ENCODE assay signal across 20 cellular contexts in the genomic region with DNA sequence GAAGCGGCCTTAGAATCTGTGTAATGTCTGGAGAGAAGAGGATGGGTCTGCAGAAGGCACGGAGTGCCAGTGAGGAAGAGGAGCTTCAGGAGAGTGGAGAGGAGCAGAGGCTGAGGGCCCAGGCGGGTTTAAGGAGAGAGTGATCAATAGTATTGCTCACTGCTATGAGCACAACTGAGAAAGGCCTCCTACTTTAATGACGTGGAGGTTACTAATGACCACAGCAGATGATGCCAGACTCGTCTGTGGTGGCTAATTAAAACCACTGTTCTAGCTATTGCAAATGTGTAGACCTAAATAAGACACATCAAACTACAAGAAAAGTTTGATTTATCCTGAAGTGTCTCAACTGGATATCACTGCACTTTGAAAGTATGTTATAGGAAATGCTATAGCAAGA. TPM values are rescaled to one million over a fixed set of nuclear protein-coding genes. Genes with fewer than 3 reads are reported as not detected.
DNase-seq lines count a peak whose midpoint lies in the region; ATAC-seq, FAIRE-seq and TF ChIP-seq lines count a peak whose summit lies in the region.
"Had no signal": no experiment of that assay in that cellular context is flagged by ENCODE, and none has a peak within 500 bp of the region (broad histone marks: within the 10 kb centered on the region; RNA-seq: fewer than 3 reads in every experiment).

No MANE protein-coding gene starts in this region.

- FAIRE-seq in astrocyte (lab: Jason Lieb, UNC), result no peak
- FAIRE-seq: GM12878, H54, RCC 7860 had no signal

- DNase-seq in AG08395 (ENCODE audit: low spot score) (peak; percentile 4), astrocyte (ENCODE audit: low read depth) (no peak), osteoblast (ENCODE audit: insufficient read length, low spot score, missing footprints) (peak; percentile 46)
- no peak for DNase-seq in CD4-positive, CD25-positive, alpha-beta regulatory T cell
- DNase-seq: CD4-positive, alpha-beta T cell; DMS53; EL; Kasumi-1; MM.1S; NCI-H1092; NCI-H146; NCI-H2081; NK-92 treated with Interleukin-12 subunit alpha and Interleukin-12 subunit beta, amount 100 ng/mL, for 24 hours had no signal

- TF ChIP-seq CTCF in astrocyte (IDR thresholded peaks at IDR 0.05; ENCODE audit: insufficient read depth, low read depth, low read length) (no peak), osteoblast (IDR thresholded peaks at IDR 0.05; ENCODE audit: extremely low read depth, low read depth, low read length) (no peak)

- peaks cover 0 to 14% (median 10%) of the 10 kb centered on the region in 4 donors for H3K4me1 Mint-ChIP-seq in CD4-positive, CD25-positive, alpha-beta regulatory T cell
- peaks cover 19% of the 10 kb centered on the region for H3K4me1 Mint-ChIP-seq in astrocyte (ENCODE audit: low read depth, unreplicated experiment)

- no peak for ATAC-seq in CD4-positive, CD25-positive, alpha-beta regulatory T cell (ENCODE audit: low read depth in 2 of 2)
- ATAC-seq in GM19395 (IDR thresholded peaks at IDR 0.05; ENCODE audit: unreplicated experiment) (no peak), GM19397 (IDR thresholded peaks at IDR 0.05; ENCODE audit: unreplicated experiment) (no peak), GM21737 (IDR thresholded peaks at IDR 0.05; ENCODE audit: unreplicated experiment) (no peak)
- ATAC-seq: GM12878, Right ventricle myocardium inferior had no signal

- peaks cover 51% of the 10 kb centered on the region for H3K36me3 Mint-ChIP-seq in CD4-positive, CD25-positive, alpha-beta regulatory T cell
- H3K36me3 Mint-ChIP-seq in astrocyte (ENCODE audit: low read depth, unreplicated experiment), result peaks cover 19% of the 10 kb centered on the region

- H3K27ac Mint-ChIP-seq in CD4-positive, CD25-positive, alpha-beta regulatory T cell, result peak overlapping the region in 2 of 3 donors; percentile 3 to 83
- H3K27ac Mint-ChIP-seq in astrocyte (ENCODE audit: unreplicated experiment), result no peak overlapping the region
- H3K27ac Mint-ChIP-seq: CD4-positive, alpha-beta T cell had no signal

- H2AFZ ChIP-seq in astrocyte (ENCODE audit: low read depth, low read length), result no peak overlapping the region
- no peak overlapping the region for H2AFZ ChIP-seq in osteoblast (ENCODE audit: low read length)

- H3K4me3 Mint-ChIP-seq in CD4-positive, CD25-positive, alpha-beta regulatory T cell, result no peak overlapping the region
- peak overlapping the region; percentile 60 for H3K4me3 Mint-ChIP-seq in astrocyte (ENCODE audit: unreplicated experiment)
- H3K4me3 Mint-ChIP-seq: CD4-positive, alpha-beta T cell had no signal

- no peak overlapping the region for H3K4me3 ChIP-seq in CD4-positive, CD25-positive, alpha-beta regulatory T cell (ENCODE audit: low read depth, low read length)
- H3K4me3 ChIP-seq in astrocyte (ENCODE audit: insufficient read depth, low read depth, low read length) (no peak overlapping the region), osteoblast (ENCODE audit: insufficient read depth, low read length) (no peak overlapping the region)
- H3K4me3 ChIP-seq: GM12878 had no signal

- H3K27ac ChIP-seq in CD4-positive, CD25-positive, alpha-beta regulatory T cell (ENCODE audit: insufficient read depth, low read length, poor library complexity, severe bottlenecking), result no peak overlapping the region
- no peak overlapping the region for H3K27ac ChIP-seq in astrocyte (ENCODE audit: low read depth, low read length)
- no peak overlapping the region for H3K27ac ChIP-seq in osteoblast (ENCODE audit: low read depth, low read length)

- no peak overlapping the region for H3K9ac ChIP-seq in astrocyte (ENCODE audit: low read length)

- H4K20me1 ChIP-seq in astrocyte (ENCODE audit: insufficient read depth, low read length) (no peaks in the 10 kb centered on the region), osteoblast (ENCODE audit: insufficient read depth, low read length) (no peaks in the 10 kb centered on the region)

- peaks cover 0 to 1% (median 0%) of the 10 kb centered on the region in 7 donors for H3K9me3 Mint-ChIP-seq in CD4-positive, CD25-positive, alpha-beta regulatory T cell
- H3K9me3 Mint-ChIP-seq in astrocyte (ENCODE audit: unreplicated experiment), result no peaks in the 10 kb centered on the region
- H3K9me3 Mint-ChIP-seq: CD4-positive, alpha-beta T cell had no signal

- H3K27me3 Mint-ChIP-seq in CD4-positive, CD25-positive, alpha-beta regulatory T cell, result no peaks in the 10 kb centered on the region
- no peaks in the 10 kb centered on the region for H3K27me3 Mint-ChIP-seq in astrocyte (ENCODE audit: low read depth, unreplicated experiment)
- H3K27me3 Mint-ChIP-seq: CD4-positive, alpha-beta T cell had no signal

- H3K4me1 ChIP-seq in CD4-positive, CD25-positive, alpha-beta regulatory T cell (ENCODE audit: control insufficient read depth, insufficient read depth, low read length, poor library complexity, severe bottlenecking), result peaks cover 3% of the 10 kb centered on the region
- H3K4me1 ChIP-seq in astrocyte (ENCODE audit: insufficient read depth, low read length) (peaks cover 23% of the 10 kb centered on the region), osteoblast (ENCODE audit: insufficient read depth, low read length) (peaks cover 22% of the 10 kb centered on the region)

- no peaks in the 10 kb centered on the region for H3K9me3 ChIP-seq in CD4-positive, CD25-positive, alpha-beta regulatory T cell (ENCODE audit: control insufficient read depth in 2 of 2, low read length in 2 of 2)
- H3K9me3 ChIP-seq in astrocyte (ENCODE audit: insufficient read depth, low read depth, low read length), result no peaks in the 10 kb centered on the region
- H3K9me3 ChIP-seq in osteoblast (ENCODE audit: low read depth, low read length), result no peaks in the 10 kb centered on the region

- peaks cover 76% of the 10 kb centered on the region for H3K36me3 ChIP-seq in CD4-positive, CD25-positive, alpha-beta regulatory T cell (ENCODE audit: control insufficient read depth, insufficient read depth, low read length)
- H3K36me3 ChIP-seq in astrocyte (ENCODE audit: insufficient read depth, low read length), result peaks cover 17% of the 10 kb centered on the region
- H3K36me3 ChIP-seq in osteoblast (ENCODE audit: insufficient read depth, low read length), result peaks cover 44% of the 10 kb centered on the region

- no peaks in the 10 kb centered on the region for H3K27me3 ChIP-seq in CD4-positive, CD25-positive, alpha-beta regulatory T cell (ENCODE audit: control insufficient read depth, insufficient read depth, low read length)
- H3K27me3 ChIP-seq in astrocyte (ENCODE audit: insufficient read depth, low read length) (no peaks in the 10 kb centered on the region), osteoblast (ENCODE audit: insufficient read depth, low read length) (no peaks in the 10 kb centered on the region)

- H3K4me2 ChIP-seq in astrocyte (ENCODE audit: low read length), result no peak overlapping the region
- no peak overlapping the region for H3K4me2 ChIP-seq in osteoblast (ENCODE audit: insufficient read depth, low read length)

- H3K79me2 ChIP-seq in astrocyte (ENCODE audit: insufficient read depth, low read length), result no peaks in the 10 kb centered on the region
- H3K79me2 ChIP-seq in osteoblast (ENCODE audit: insufficient read depth, low read length), result no peaks in the 10 kb centered on the region

RNA-seq across cellular contexts. Expression of a gene that starts 33.2 kb away (rescaled TPM):
- 36.5 TPM for total RNA-seq in CD4-positive, CD25-positive, alpha-beta regulatory T cell
- 1 to 10 TPM; 6.1 to 7.3 (median 6.6) TPM for polyA plus RNA-seq in CD4-positive, CD25-positive, alpha-beta regulatory T cell
- total RNA-seq in astrocyte, result 11.9 and 14.8 TPM in 2 replicates
- 17.4 and 21.8 TPM in 2 replicates for total RNA-seq in osteoblast

RNA-seq across cellular contexts. Expression of a gene that starts 54.5 kb away (rescaled TPM):
- 10.6 TPM for total RNA-seq in CD4-positive, CD25-positive, alpha-beta regulatory T cell
- polyA plus RNA-seq in CD4-positive, CD25-positive, alpha-beta regulatory T cell, result 1 to 10 TPM; 2.4 to 6.0 (median 4.1) TPM
- total RNA-seq in astrocyte (11.1 and 13.6 TPM in 2 replicates), osteoblast (15.3 and 16.3 TPM in 2 replicates)

Comparison
In these comparisons a context has a peak if more than half of its experiments do, and no peak if none do; other contexts are left out.
1. DNase-seq: peak in AG08395 (single experiment) and osteoblast (single experiment); none in CD4-positive, CD25-positive, alpha-beta regulatory T cell (0 of 3) and astrocyte (single experiment).